ENCODE assay signal across 1 cellular context in the genomic region with DNA sequence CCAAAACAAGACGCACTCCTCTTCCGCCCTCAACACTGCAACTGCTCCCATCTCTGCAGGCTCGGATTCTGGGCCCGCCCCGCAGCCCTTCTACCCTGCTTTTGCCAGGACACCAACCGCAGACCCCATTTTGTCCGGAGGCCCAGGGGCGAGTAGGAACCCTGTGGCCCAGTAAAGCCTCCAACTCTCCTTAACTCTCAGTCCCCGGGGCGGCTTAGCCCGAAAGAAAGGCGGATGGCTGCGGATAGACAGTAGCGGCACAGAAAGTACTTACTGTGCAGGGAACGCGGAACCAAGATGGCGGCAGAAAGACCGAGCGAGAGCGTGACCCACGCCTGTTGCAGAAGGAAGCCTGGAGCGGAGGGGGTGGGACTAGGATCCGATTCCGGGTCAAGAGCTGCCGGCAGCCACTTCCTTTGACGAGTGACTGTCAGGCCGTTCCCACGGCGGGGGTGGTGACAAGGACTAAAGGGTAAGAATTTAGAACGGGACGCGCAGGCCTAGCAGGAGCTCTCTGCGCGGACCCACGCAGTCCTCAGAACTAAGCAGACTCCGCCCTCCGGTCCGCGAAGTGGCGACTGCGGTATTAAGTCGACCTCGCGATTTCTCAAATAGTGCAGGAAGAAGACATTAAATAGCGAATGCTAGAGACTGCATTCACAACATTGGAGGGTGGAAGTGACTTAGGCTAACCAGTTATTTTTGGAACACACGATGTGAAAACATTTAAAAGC.
A peak's percentile ranks its signal among the peaks of the same experiment; 100 is the strongest.
TF ChIP-seq lines count a peak whose summit lies in the region.

Gene NACA, minus strand, starts transcription at position 311 of the 734 bp plus-strand sequence. CDS start 778 bp downstream, outside the sequence.

TF ChIP-seq in HepG2, 621 proteins besides CTCF, POLR2A, EP300 and RAD21 (continued from another document and continues in another):
- TF ChIP-seq, protein P1, sequence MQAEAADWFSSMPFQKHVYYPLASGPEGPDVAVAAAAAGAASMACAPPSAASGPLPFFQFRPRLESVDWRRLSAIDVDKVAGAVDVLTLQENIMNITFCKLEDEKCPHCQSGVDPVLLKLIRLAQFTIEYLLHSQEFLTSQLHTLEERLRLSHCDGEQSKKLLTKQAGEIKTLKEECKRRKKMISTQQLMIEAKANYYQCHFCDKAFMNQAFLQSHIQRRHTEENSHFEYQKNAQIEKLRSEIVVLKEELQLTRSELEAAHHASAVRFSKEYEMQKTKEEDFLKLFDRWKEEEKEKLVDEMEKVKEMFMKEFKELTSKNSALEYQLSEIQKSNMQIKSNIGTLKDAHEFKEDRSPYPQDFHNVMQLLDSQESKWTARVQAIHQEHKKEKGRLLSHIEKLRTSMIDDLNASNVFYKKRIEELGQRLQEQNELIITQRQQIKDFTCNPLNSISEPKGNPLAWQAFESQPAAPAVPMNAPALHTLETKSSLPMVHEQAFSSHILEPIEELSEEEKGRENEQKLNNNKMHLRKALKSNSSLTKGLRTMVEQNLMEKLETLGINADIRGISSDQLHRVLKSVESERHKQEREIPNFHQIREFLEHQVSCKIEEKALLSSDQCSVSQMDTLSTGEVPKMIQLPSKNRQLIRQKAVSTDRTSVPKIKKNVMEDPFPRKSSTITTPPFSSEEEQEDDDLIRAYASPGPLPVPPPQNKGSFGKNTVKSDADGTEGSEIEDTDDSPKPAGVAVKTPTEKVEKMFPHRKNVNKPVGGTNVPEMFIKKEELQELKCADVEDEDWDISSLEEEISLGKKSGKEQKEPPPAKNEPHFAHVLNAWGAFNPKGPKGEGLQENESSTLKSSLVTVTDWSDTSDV (CRISPR knock-in tag; IDR thresholded peaks at IDR 0.05): no peak
- TF ChIP-seq MATR3 (CRISPR knock-in tag; IDR thresholded peaks at IDR 0.05) (no peak), NFYC (CRISPR knock-in tag; IDR thresholded peaks at IDR 0.05) (peak; percentile 57), ARNTL (CRISPR knock-in tag; IDR thresholded peaks at IDR 0.05) (peak; percentile 71), RORA (CRISPR knock-in tag; IDR thresholded peaks at IDR 0.05) (no peak), ZFP91 (CRISPR knock-in tag; IDR thresholded peaks at IDR 0.05; ENCODE audit: borderline replicate concordance) (peak; percentile 93), TBX2 (CRISPR knock-in tag; IDR thresholded peaks at IDR 0.05; ENCODE audit: borderline replicate concordance) (peak; percentile 70; the same call in 1 of the 2 replicates), RCOR2 (CRISPR knock-in tag; IDR thresholded peaks at IDR 0.05) (no peak), PHB2 (IDR thresholded peaks at IDR 0.05; ENCODE audit: partially characterized antibody) (no peak), ELF1 (CRISPR knock-in tag; IDR thresholded peaks at IDR 0.05) (peak; percentile 91), GTF2F1 (IDR thresholded peaks at IDR 0.05; ENCODE audit: low read length) (no peak), STAT5B (CRISPR knock-in tag; IDR thresholded peaks at IDR 0.05) (no peak), TOE1 (CRISPR knock-in tag; IDR thresholded peaks at IDR 0.05) (peak; percentile 81; the same call in 1 of the 2 replicates), ZBTB4 (CRISPR knock-in tag; IDR thresholded peaks at IDR 0.05; ENCODE audit: borderline replicate concordance) (peak; percentile 88; the same call in 1 of the 2 replicates), CBFB (CRISPR knock-in tag; IDR thresholded peaks at IDR 0.05) (peak; percentile 69), ADNP (CRISPR knock-in tag; IDR thresholded peaks at IDR 0.05) (no peak), AKAP8 (CRISPR knock-in tag; IDR thresholded peaks at IDR 0.05) (no peak; the same call in 1 of the 2 replicates), ZNF329 (CRISPR knock-in tag; IDR thresholded peaks at IDR 0.05; ENCODE audit: low read depth) (no peak), HNF4G (IDR thresholded peaks at IDR 0.05; ENCODE audit: borderline replicate concordance, low read depth, low read length) (peak; percentile 40; the same call in 1 of the 2 replicates), HNF4G (CRISPR knock-in tag; IDR thresholded peaks at IDR 0.05; ENCODE audit: borderline replicate concordance, low read depth) (peak; percentile 85), PCBP1 (IDR thresholded peaks at IDR 0.05; ENCODE audit: borderline replicate concordance, low read depth, low read length) (no peak), CEBPZ (IDR thresholded peaks at IDR 0.05; ENCODE audit: low read length) (no peak), ESRRA (CRISPR knock-in tag; IDR thresholded peaks at IDR 0.05; ENCODE audit: low read depth) (0 out of 2 replicates have a peak, but pooled peaks have one; percentile 60), ZMYM3 (CRISPR knock-in tag; IDR thresholded peaks at IDR 0.05) (0 out of 2 replicates have a peak, but pooled peaks have one; percentile 63), MTF2 (CRISPR knock-in tag; IDR thresholded peaks at IDR 0.05; ENCODE audit: borderline replicate concordance) (no peak), ZNF773 (CRISPR knock-in tag; IDR thresholded peaks at IDR 0.05; ENCODE audit: borderline replicate concordance) (no peak)
- TF ChIP-seq, protein P2, sequence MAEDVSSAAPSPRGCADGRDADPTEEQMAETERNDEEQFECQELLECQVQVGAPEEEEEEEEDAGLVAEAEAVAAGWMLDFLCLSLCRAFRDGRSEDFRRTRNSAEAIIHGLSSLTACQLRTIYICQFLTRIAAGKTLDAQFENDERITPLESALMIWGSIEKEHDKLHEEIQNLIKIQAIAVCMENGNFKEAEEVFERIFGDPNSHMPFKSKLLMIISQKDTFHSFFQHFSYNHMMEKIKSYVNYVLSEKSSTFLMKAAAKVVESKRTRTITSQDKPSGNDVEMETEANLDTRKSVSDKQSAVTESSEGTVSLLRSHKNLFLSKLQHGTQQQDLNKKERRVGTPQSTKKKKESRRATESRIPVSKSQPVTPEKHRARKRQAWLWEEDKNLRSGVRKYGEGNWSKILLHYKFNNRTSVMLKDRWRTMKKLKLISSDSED (CRISPR knock-in tag; IDR thresholded peaks at IDR 0.05): no peak
- TF ChIP-seq, protein P3, sequence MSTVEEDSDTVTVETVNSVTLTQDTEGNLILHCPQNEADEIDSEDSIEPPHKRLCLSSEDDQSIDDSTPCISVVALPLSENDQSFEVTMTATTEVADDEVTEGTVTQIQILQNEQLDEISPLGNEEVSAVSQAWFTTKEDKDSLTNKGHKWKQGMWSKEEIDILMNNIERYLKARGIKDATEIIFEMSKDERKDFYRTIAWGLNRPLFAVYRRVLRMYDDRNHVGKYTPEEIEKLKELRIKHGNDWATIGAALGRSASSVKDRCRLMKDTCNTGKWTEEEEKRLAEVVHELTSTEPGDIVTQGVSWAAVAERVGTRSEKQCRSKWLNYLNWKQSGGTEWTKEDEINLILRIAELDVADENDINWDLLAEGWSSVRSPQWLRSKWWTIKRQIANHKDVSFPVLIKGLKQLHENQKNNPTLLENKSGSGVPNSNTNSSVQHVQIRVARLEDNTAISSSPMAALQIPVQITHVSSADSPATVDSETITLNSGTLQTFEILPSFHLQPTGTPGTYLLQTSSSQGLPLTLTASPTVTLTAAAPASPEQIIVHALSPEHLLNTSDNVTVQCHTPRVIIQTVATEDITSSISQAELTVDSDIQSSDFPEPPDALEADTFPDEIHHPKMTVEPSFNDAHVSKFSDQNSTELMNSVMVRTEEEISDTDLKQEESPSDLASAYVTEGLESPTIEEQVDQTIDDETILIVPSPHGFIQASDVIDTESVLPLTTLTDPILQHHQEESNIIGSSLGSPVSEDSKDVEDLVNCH (CRISPR knock-in tag; IDR thresholded peaks at IDR 0.05): no peak
- TF ChIP-seq, protein P4, sequence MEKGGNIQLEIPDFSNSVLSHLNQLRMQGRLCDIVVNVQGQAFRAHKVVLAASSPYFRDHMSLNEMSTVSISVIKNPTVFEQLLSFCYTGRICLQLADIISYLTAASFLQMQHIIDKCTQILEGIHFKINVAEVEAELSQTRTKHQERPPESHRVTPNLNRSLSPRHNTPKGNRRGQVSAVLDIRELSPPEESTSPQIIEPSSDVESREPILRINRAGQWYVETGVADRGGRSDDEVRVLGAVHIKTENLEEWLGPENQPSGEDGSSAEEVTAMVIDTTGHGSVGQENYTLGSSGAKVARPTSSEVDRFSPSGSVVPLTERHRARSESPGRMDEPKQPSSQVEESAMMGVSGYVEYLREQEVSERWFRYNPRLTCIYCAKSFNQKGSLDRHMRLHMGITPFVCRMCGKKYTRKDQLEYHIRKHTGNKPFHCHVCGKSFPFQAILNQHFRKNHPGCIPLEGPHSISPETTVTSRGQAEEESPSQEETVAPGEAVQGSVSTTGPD (CRISPR knock-in tag; IDR thresholded peaks at IDR 0.05): no peak
- TF ChIP-seq, protein P5, sequence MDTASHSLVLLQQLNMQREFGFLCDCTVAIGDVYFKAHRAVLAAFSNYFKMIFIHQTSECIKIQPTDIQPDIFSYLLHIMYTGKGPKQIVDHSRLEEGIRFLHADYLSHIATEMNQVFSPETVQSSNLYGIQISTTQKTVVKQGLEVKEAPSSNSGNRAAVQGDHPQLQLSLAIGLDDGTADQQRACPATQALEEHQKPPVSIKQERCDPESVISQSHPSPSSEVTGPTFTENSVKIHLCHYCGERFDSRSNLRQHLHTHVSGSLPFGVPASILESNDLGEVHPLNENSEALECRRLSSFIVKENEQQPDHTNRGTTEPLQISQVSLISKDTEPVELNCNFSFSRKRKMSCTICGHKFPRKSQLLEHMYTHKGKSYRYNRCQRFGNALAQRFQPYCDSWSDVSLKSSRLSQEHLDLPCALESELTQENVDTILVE (CRISPR knock-in tag; IDR thresholded peaks at IDR 0.05): peak; percentile 94
- TF ChIP-seq, protein P6, sequence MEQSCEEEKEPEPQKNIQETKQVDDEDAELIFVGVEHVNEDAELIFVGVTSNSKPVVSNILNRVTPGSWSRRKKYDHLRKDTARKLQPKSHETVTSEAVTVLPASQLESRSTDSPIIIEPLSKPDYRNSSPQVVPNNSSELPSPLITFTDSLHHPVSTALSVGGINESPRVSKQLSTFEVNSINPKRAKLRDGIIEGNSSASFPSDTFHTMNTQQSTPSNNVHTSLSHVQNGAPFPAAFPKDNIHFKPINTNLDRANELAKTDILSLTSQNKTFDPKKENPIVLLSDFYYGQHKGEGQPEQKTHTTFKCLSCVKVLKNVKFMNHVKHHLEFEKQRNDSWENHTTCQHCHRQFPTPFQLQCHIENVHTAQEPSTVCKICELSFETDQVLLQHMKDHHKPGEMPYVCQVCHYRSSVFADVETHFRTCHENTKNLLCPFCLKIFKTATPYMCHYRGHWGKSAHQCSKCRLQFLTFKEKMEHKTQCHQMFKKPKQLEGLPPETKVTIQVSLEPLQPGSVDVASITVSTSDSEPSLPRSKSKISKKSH (CRISPR knock-in tag; IDR thresholded peaks at IDR 0.05; ENCODE audit: borderline replicate concordance): peak; percentile 76; the same call in 1 of the 2 replicates
- TF ChIP-seq, protein P7, sequence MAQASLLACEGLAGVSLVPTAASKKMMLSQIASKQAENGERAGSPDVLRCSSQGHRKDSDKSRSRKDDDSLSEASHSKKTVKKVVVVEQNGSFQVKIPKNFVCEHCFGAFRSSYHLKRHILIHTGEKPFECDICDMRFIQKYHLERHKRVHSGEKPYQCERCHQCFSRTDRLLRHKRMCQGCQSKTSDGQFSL (CRISPR knock-in tag; IDR thresholded peaks at IDR 0.05): peak; percentile 37; the same call in 1 of the 2 replicates
